26 cellular contexts compared by ENCODE assay signal in genomic region chr6:36266913-36267644, GRCh38. TPM values are rescaled to one million over a fixed set of nuclear protein-coding genes. Genes with fewer than 3 reads are reported as not detected.
DNase-seq lines count a peak whose midpoint lies in the region; ATAC-seq and TF ChIP-seq lines count a peak whose summit lies in the region.
"Had no signal": no experiment of that assay in that cellular context is flagged by ENCODE, and none has a peak within 500 bp of the region (broad histone marks: within the 10 kb centered on the region; RNA-seq: fewer than 3 reads in every experiment).

No MANE protein-coding gene starts in this region.

- peak overlapping the region; percentile 42 for H3K4me2 ChIP-seq in PC-9
- H3K4me2 ChIP-seq: BLaER1 treated with 17β-estradiol and CSF1 and Interleukin-3, amounts not matched to agents 10 nM and 100 nM had no signal

- H3K27me3 ChIP-seq in PC-9 (ENCODE audit: insufficient read depth, low read depth), result no peaks in the 10 kb centered on the region
- peaks cover 15% of the 10 kb centered on the region for H3K27me3 ChIP-seq in suprapubic skin
- H3K27me3 ChIP-seq in SJCRH30, result peaks cover 9% of the 10 kb centered on the region; the same call in 1 of the 2 replicates
- H3K27me3 ChIP-seq: BLaER1 treated with 17β-estradiol and CSF1 and Interleukin-3, amounts not matched to agents 10 nM and 100 nM had no signal

- TF ChIP-seq CTCF in PC-9 (conservative IDR thresholded peaks at IDR 0.05) (no peak), suprapubic skin (IDR thresholded peaks at IDR 0.05) (no peak)

- POLR2A ChIA-PET in PC-9 (lab: Charles Lee; ENCODE audit: unreplicated experiment), result interaction anchor here (0.5 kb wide), 1 partner anchor 53 kb away, joined by 4 read pairs; no protein-coding TSS in a partner anchor

- ATAC-seq in GM18517 (IDR thresholded peaks at IDR 0.05; ENCODE audit: unreplicated experiment), result no peak
- ATAC-seq: GM12878 had no signal

- H3K79me2 ChIP-seq in PC-9 (ENCODE audit: low read depth), result no peaks in the 10 kb centered on the region

- no peak for TF ChIP-seq POLR2A in suprapubic skin (IDR thresholded peaks at IDR 0.05)

- peaks cover 32% of the 10 kb centered on the region for H3K4me1 ChIP-seq in PC-9 (replicated peaks; ENCODE audit: insufficient read depth)
- peaks cover 41% of the 10 kb centered on the region for H3K4me1 ChIP-seq in suprapubic skin
- no peaks in the 10 kb centered on the region for H3K4me1 ChIP-seq in SJCRH30

- H4K20me1 ChIP-seq in PC-9 (ENCODE audit: insufficient read depth), result no peaks in the 10 kb centered on the region
- H4K20me1 ChIP-seq: BLaER1 treated with 17β-estradiol and CSF1 and Interleukin-3, amounts not matched to agents 10 nM and 100 nM had no signal

- no peaks in the 10 kb centered on the region for H3K9me2 ChIP-seq in PC-9 (ENCODE audit: insufficient read depth)

- no TSS peak for BruUV-seq in PC-9 (replicated peaks; lab: Mats Ljungman, UMichigan)

- H3K36me3 ChIP-seq in PC-9 (ENCODE audit: low read depth), result no peaks in the 10 kb centered on the region
- no peaks in the 10 kb centered on the region for H3K36me3 ChIP-seq in suprapubic skin
- no peaks in the 10 kb centered on the region for H3K36me3 ChIP-seq in SJCRH30
- H3K36me3 ChIP-seq: BLaER1 treated with 17β-estradiol and CSF1 and Interleukin-3, amounts not matched to agents 10 nM and 100 nM had no signal

- CTCF ChIA-PET in PC-9 (lab: Charles Lee), result interaction anchor here (0.6 kb wide), 1 partner anchor 343 kb away, joined by 5 read pairs; no protein-coding TSS in a partner anchor

- H3K4me3 ChIP-seq in PC-9 (no peak overlapping the region), suprapubic skin (no peak overlapping the region), SJCRH30 (no peak overlapping the region)
- H3K4me3 ChIP-seq: BLaER1 treated with 17β-estradiol and CSF1 and Interleukin-3, amounts not matched to agents 10 nM and 100 nM; GM12878; SK-N-MC had no signal

- peaks cover 22% of the 10 kb centered on the region for H3F3A ChIP-seq in PC-9 (ENCODE audit: insufficient read depth, low read depth)

- TF ChIP-seq EP300 in suprapubic skin (IDR thresholded peaks at IDR 0.05), result no peak

- intact Hi-C loops in PC-9 (cut with micrococcal nuclease; ENCODE audit: unreplicated experiment), result no loop called here

- H3K27ac ChIP-seq in PC-9 (0 out of 2 replicates have a peak overlapping the region, but pooled peaks have one; percentile 27), suprapubic skin (peak overlapping the region; percentile 69), SJCRH30 (no peak overlapping the region)
- H3K27ac ChIP-seq: BLaER1 treated with 17β-estradiol and CSF1 and Interleukin-3, amounts not matched to agents 10 nM and 100 nM; SK-N-MC had no signal

- WGBS in suprapubic skin, result 70% methylated on average over 9 of the region's 13 CpGs

- DNase-seq in PC-9 (peak in 1 of 2 experiments; percentile 64), dermis blood vessel endothelial cell (peak; percentile 60), inferior parietal cortex (ENCODE audit: extremely low spot score) (peak; percentile 59), suprapubic skin (ENCODE audit: low spot score in 2 of 2) (no peak), SJCRH30 (no peak)
- no peak for DNase-seq in activated CD4-positive, alpha-beta T cell treated with anti-CD3 and anti-CD28 coated beads, Interleukin-2, amount 50 U/mL, for 48 hours
- DNase-seq in stimulated activated naive CD4-positive, alpha-beta T cell treated with Interleukin-2 at 50 U/mL for 16 hours (lab: John Stamatoyannopoulos, UW), result no peak
- DNase-seq: ACHN; Caco-2; CD4-positive, alpha-beta memory T cell; DMS 273 treated with DMSO at 0.1 percent for 48 hours; DND-41; H7; HFFc6; NCI-H1092; NCI-H2029 treated with DMSO at 0.1 percent for 48 hours; NCI-H345; NCI-H524; NCI-H82; OCI-M1; Right ventricle myocardium superior had no signal

- no peak overlapping the region for H2AFZ ChIP-seq in PC-9

- 0 out of 2 replicates have a peak, but pooled peaks cover 3% of the 10 kb centered on the region for H3K9me3 ChIP-seq in PC-9 (ENCODE audit: insufficient read depth, low read depth)
- no peaks in the 10 kb centered on the region for H3K9me3 ChIP-seq in suprapubic skin
- no peaks in the 10 kb centered on the region; the same call in 1 of the 2 replicates for H3K9me3 ChIP-seq in SJCRH30 (replicated peaks)
- H3K9me3 ChIP-seq: Caco-2 had no signal

RNA-seq across cellular contexts. Expression of gene PNPLA1, which starts 2.8 kb away (rescaled TPM):
- total RNA-seq in PC-9 (2021) (0.17 TPM in 1 of 2 replicates, not detected in the other), dermis blood vessel endothelial cell (not detected in 2 replicates), suprapubic skin (10 to 100 TPM; 15.7 to 40.3 (median 32.9) TPM)
- not detected in 2 replicates for total RNA-seq in SJCRH30 (2014; rRNA removed; shearing (Covaris generic))
- total RNA-seq: GM12878, H7, HFFc6, LHCN-M2, Right ventricle myocardium superior had no signal

Comparison
In these comparisons a context has a peak if more than half of its experiments do, and no peak if none do; other contexts are left out.
1. DNase-seq: peak in dermis blood vessel endothelial cell (single experiment) and inferior parietal cortex (single experiment); none in suprapubic skin (0 of 2), activated CD4-positive, alpha-beta T cell treated with anti-CD3 and anti-CD28 coated beads, Interleukin-2, amount 50 U/mL, for 48 hours (0 of 2), stimulated activated naive CD4-positive, alpha-beta T cell treated with Interleukin-2 at 50 U/mL for 16 hours (single experiment) and SJCRH30 (0 of 2).
2. RNA of gene PNPLA1, which starts 2.8 kb away (total RNA-seq): 15.7 to 40.3 TPM in suprapubic skin; 0.17 TPM in PC-9, not detected in dermis blood vessel endothelial cell and not detected in SJCRH30; every median in the first group is over 10 times any median in the second.